In genomic region chr19:38737297-38737865, GRCh38 we compare ENCODE assay signal across 12 cellular contexts. TPM values are rescaled to one million over a fixed set of nuclear protein-coding genes. Genes with fewer than 3 reads are reported as not detected.
DNase-seq lines count a peak whose midpoint lies in the region; ATAC-seq lines count a peak whose summit lies in the region.
"Had no signal": no experiment of that assay in that cellular context is flagged by ENCODE, and none has a peak within 500 bp of the region (broad histone marks: within the 10 kb centered on the region; RNA-seq: fewer than 3 reads in every experiment).

No MANE protein-coding gene starts in this region.

- H3K4me3 Mint-ChIP-seq in activated T-cell treated with anti-CD3 and anti-CD28 coated beads, Interleukin-2, amount 50 U/mL, for 24 hours: peak overlapping the region; percentile 23
- peak overlapping the region; percentile 52 to 72 for H3K4me3 Mint-ChIP-seq in effector memory CD8-positive, alpha-beta T cell

- no peaks in the 10 kb centered on the region for H3K9me3 ChIP-seq in NT2/D1 (ENCODE audit: insufficient read depth, low read length)
- H3K9me3 ChIP-seq: esophagus muscularis mucosa had no signal

- intact Hi-C loops in sciatic nerve (cut with DNase I): no loop called here

- no peak for ATAC-seq in effector memory CD8-positive, alpha-beta T cell (replicated peaks)
- ATAC-seq in sciatic nerve (no peak), HG03521 (IDR thresholded peaks at IDR 0.05; ENCODE audit: unreplicated experiment) (no peak), HG02981 (IDR thresholded peaks at IDR 0.05; ENCODE audit: unreplicated experiment) (no peak)

- H3K4me1 Mint-ChIP-seq in activated T-cell treated with anti-CD3 and anti-CD28 coated beads, Interleukin-2, amount 50 U/mL, for 24 hours (ENCODE audit: low read depth): peaks cover 43% of the 10 kb centered on the region
- peaks cover 49% of the 10 kb centered on the region in 2 donors for H3K4me1 Mint-ChIP-seq in effector memory CD8-positive, alpha-beta T cell (ENCODE audit: low read depth in 2 of 2)

- H3K27me3 Mint-ChIP-seq in activated T-cell treated with anti-CD3 and anti-CD28 coated beads, Interleukin-2, amount 50 U/mL, for 24 hours: peaks cover 7% of the 10 kb centered on the region
- H3K27me3 Mint-ChIP-seq in effector memory CD8-positive, alpha-beta T cell: no peaks in the 10 kb centered on the region

- peaks cover 10% of the 10 kb centered on the region for H3K4me1 ChIP-seq in NT2/D1 (ENCODE audit: insufficient read depth, insufficient read length)

- H3K36me3 ChIP-seq in NT2/D1 (ENCODE audit: insufficient read depth, insufficient read length, low read length): peaks cover 5% of the 10 kb centered on the region

- H3K9ac ChIP-seq in NT2/D1 (ENCODE audit: insufficient read length, low read depth): peak overlapping the region; percentile 32
- H3K9ac ChIP-seq: KMS-11 had no signal

- no peaks in the 10 kb centered on the region for H3K36me3 Mint-ChIP-seq in activated T-cell treated with anti-CD3 and anti-CD28 coated beads, Interleukin-2, amount 50 U/mL, for 24 hours (ENCODE audit: low read depth)
- peaks cover 27% of the 10 kb centered on the region for H3K36me3 Mint-ChIP-seq in effector memory CD8-positive, alpha-beta T cell (ENCODE audit: insufficient read depth)

- peaks cover 3% of the 10 kb centered on the region for H3K27me3 ChIP-seq in NT2/D1 (ENCODE audit: insufficient read depth, insufficient read length)
- H3K27me3 ChIP-seq: esophagus muscularis mucosa had no signal

- DNase-seq in activated T-cell treated with anti-CD3 and anti-CD28 coated beads, Interleukin-2, amount 50 U/mL, for 24 hours: peak; percentile 37
- DNase-seq in activated T-cell treated with anti-CD3 and anti-CD28 coated beads, Interleukin-2, amount 50 U/mL, for 48 hours: no peak
- DNase-seq in NT2/D1 (ENCODE audit: low read depth, low spot score) (no peak), sciatic nerve (ENCODE audit: low spot score) (peak; percentile 56), OCI-M1 (lab: John Stamatoyannopoulos, UW) (no peak)
- DNase-seq in effector memory CD8-positive, alpha-beta T cell: no peak

- peak overlapping the region; percentile 15 for H3K27ac Mint-ChIP-seq in activated T-cell treated with anti-CD3 and anti-CD28 coated beads, Interleukin-2, amount 50 U/mL, for 24 hours
- H3K27ac Mint-ChIP-seq in effector memory CD8-positive, alpha-beta T cell: no peak overlapping the region
- H3K27ac Mint-ChIP-seq: H9 had no signal

- H3K9me3 Mint-ChIP-seq in activated T-cell treated with anti-CD3 and anti-CD28 coated beads, Interleukin-2, amount 50 U/mL, for 24 hours: no peaks in the 10 kb centered on the region
- H3K9me3 Mint-ChIP-seq in effector memory CD8-positive, alpha-beta T cell: no peaks in the 10 kb centered on the region
- H3K9me3 Mint-ChIP-seq: H9 had no signal

- no peak overlapping the region for H3K4me3 ChIP-seq in NT2/D1 (ENCODE audit: insufficient read length, low read depth)

RNA-seq across cellular contexts. Expression of gene CAPN12, which starts 6.9 kb away (rescaled TPM):
- 5.6 TPM for total RNA-seq in sciatic nerve
- total RNA-seq: myocyte had no signal

RNA-seq across cellular contexts. Expression of gene LGALS7, which starts 35.9 kb away (rescaled TPM):
- not detected for total RNA-seq in sciatic nerve
- total RNA-seq: esophagus muscularis mucosa, H9, myocyte had no signal

RNA-seq across cellular contexts. Expression of gene LGALS7B, which starts 51.6 kb away (rescaled TPM):
- total RNA-seq in sciatic nerve: not detected
- total RNA-seq: esophagus muscularis mucosa, myocyte had no signal

Comparison
In these comparisons a context has a peak if more than half of its experiments do, and no peak if none do; other contexts are left out.
1. DNase-seq: peak in activated T-cell treated with anti-CD3 and anti-CD28 coated beads, Interleukin-2, amount 50 U/mL, for 24 hours (single experiment) and sciatic nerve (single experiment); none in activated T-cell treated with anti-CD3 and anti-CD28 coated beads, Interleukin-2, amount 50 U/mL, for 48 hours (0 of 2), NT2/D1 (single experiment), effector memory CD8-positive, alpha-beta T cell (0 of 3) and OCI-M1 (single experiment).